ENCODE assay signal across 1 cellular context in genomic region chr19:12806242-12807131, GRCh38.
TF ChIP-seq lines count a peak whose summit lies in the region.

TSS of gene RNASEH2A (plus strand) at chr19:12806584. CDS start at chr19:12806674, 90 bp downstream.

TF ChIP-seq in HepG2, 621 proteins besides CTCF, POLR2A, EP300 and RAD21 (continued from another document and continues in another):
- TF ChIP-seq GPBP1L1 (CRISPR knock-in tag; IDR thresholded peaks at IDR 0.05) (no peak), PBX2 (CRISPR knock-in tag; IDR thresholded peaks at IDR 0.05) (no peak), ATM (IDR thresholded peaks at IDR 0.05; ENCODE audit: borderline replicate concordance) (no peak), PAF1 (CRISPR knock-in tag; IDR thresholded peaks at IDR 0.05) (no peak), LCORL (IDR thresholded peaks at IDR 0.05) (no peak), LCORL (CRISPR knock-in tag; IDR thresholded peaks at IDR 0.05) (no peak), XBP1 (CRISPR knock-in tag; IDR thresholded peaks at IDR 0.05) (no peak), ZBTB14 (CRISPR knock-in tag; IDR thresholded peaks at IDR 0.05) (peak; percentile 60; the same call in 1 of the 2 replicates), ZNF383 (CRISPR knock-in tag; IDR thresholded peaks at IDR 0.05; ENCODE audit: borderline replicate concordance) (no peak), NFAT5 (CRISPR knock-in tag; IDR thresholded peaks at IDR 0.05) (peak; percentile 33; the same call in 1 of the 2 replicates), ZBTB8A (CRISPR knock-in tag; IDR thresholded peaks at IDR 0.05; ENCODE audit: borderline replicate concordance, low read depth) (no peak), KAT7 (CRISPR knock-in tag; IDR thresholded peaks at IDR 0.05; ENCODE audit: borderline replicate concordance) (0 out of 2 replicates have a peak, but pooled peaks have one; percentile 48), ZNF709 (CRISPR knock-in tag; IDR thresholded peaks at IDR 0.05) (peak; percentile 83; the same call in 1 of the 2 replicates), EEA1 (CRISPR knock-in tag; IDR thresholded peaks at IDR 0.05; ENCODE audit: borderline replicate concordance) (peak; percentile 87; the same call in 1 of the 2 replicates), ZNF576 (CRISPR knock-in tag; IDR thresholded peaks at IDR 0.05) (no peak; the same call in 1 of the 2 replicates), ISX (CRISPR knock-in tag; conservative IDR thresholded peaks at IDR 0.05) (no peak), KMT2A (CRISPR knock-in tag; IDR thresholded peaks at IDR 0.05) (peak; percentile 79; the same call in 1 of the 2 replicates), ZNF781 (CRISPR knock-in tag; IDR thresholded peaks at IDR 0.05; ENCODE audit: borderline replicate concordance, not compliant biosample characterization) (peak; percentile 73), HNRNPL (IDR thresholded peaks at IDR 0.05; ENCODE audit: low read depth, low read length) (no peak), HDAC2 (CRISPR knock-in tag; IDR thresholded peaks at IDR 0.05) (peak; percentile 65), BCL3 (CRISPR knock-in tag; IDR thresholded peaks at IDR 0.05) (peak; percentile 98; the same call in 1 of the 2 replicates), HOMEZ (CRISPR knock-in tag; IDR thresholded peaks at IDR 0.05; ENCODE audit: low read depth) (no peak), GLMP (CRISPR knock-in tag; IDR thresholded peaks at IDR 0.05; ENCODE audit: borderline replicate concordance) (no peak), NFKB2 (CRISPR knock-in tag; IDR thresholded peaks at IDR 0.05; ENCODE audit: borderline replicate concordance) (peak; percentile 87; the same call in 1 of the 2 replicates), PAWR (CRISPR knock-in tag; IDR thresholded peaks at IDR 0.05; ENCODE audit: borderline replicate concordance) (peak; percentile 90; the same call in 1 of the 2 replicates), FOSL2 (CRISPR knock-in tag; IDR thresholded peaks at IDR 0.05) (peak; percentile 61), HOXA7 (CRISPR knock-in tag; IDR thresholded peaks at IDR 0.05) (no peak), ZNF747 (CRISPR knock-in tag; IDR thresholded peaks at IDR 0.05; ENCODE audit: borderline replicate concordance) (peak; percentile 47; the same call in 1 of the 2 replicates), NFE2L2 (IDR thresholded peaks at IDR 0.05; ENCODE audit: low read length) (no peak), ZMYM2 (CRISPR knock-in tag; IDR thresholded peaks at IDR 0.05) (no peak), ZNF574 (CRISPR knock-in tag; IDR thresholded peaks at IDR 0.05) (peak; percentile 93), ZNF362 (CRISPR knock-in tag; IDR thresholded peaks at IDR 0.05; ENCODE audit: borderline replicate concordance) (peak; percentile 23; the same call in 1 of the 2 replicates), RARG (CRISPR knock-in tag; IDR thresholded peaks at IDR 0.05; ENCODE audit: low read depth) (peak; percentile 81; the same call in 1 of the 2 replicates), THAP11 (CRISPR knock-in tag; IDR thresholded peaks at IDR 0.05) (peak; percentile 100), ZBTB7B (CRISPR knock-in tag; IDR thresholded peaks at IDR 0.05) (no peak; the same call in 1 of the 2 replicates), HNRNPH1 (optimal IDR thresholded peaks at IDR 0.05; ENCODE audit: low read depth, low read length) (no peak), HNRNPK (IDR thresholded peaks at IDR 0.05; ENCODE audit: low read depth, low read length, poor library complexity, severe bottlenecking) (peak; percentile 70), MXD4 (CRISPR knock-in tag; IDR thresholded peaks at IDR 0.05) (peak; percentile 83), RBAK (CRISPR knock-in tag; IDR thresholded peaks at IDR 0.05) (no peak), ZNF619 (CRISPR knock-in tag; IDR thresholded peaks at IDR 0.05) (no peak), ZNF7 (CRISPR knock-in tag; IDR thresholded peaks at IDR 0.05) (no peak), HES4 (CRISPR knock-in tag; IDR thresholded peaks at IDR 0.05; ENCODE audit: borderline replicate concordance) (peak; percentile 48; the same call in 1 of the 2 replicates)
